8 cellular contexts compared by ENCODE assay signal in the genomic region with DNA sequence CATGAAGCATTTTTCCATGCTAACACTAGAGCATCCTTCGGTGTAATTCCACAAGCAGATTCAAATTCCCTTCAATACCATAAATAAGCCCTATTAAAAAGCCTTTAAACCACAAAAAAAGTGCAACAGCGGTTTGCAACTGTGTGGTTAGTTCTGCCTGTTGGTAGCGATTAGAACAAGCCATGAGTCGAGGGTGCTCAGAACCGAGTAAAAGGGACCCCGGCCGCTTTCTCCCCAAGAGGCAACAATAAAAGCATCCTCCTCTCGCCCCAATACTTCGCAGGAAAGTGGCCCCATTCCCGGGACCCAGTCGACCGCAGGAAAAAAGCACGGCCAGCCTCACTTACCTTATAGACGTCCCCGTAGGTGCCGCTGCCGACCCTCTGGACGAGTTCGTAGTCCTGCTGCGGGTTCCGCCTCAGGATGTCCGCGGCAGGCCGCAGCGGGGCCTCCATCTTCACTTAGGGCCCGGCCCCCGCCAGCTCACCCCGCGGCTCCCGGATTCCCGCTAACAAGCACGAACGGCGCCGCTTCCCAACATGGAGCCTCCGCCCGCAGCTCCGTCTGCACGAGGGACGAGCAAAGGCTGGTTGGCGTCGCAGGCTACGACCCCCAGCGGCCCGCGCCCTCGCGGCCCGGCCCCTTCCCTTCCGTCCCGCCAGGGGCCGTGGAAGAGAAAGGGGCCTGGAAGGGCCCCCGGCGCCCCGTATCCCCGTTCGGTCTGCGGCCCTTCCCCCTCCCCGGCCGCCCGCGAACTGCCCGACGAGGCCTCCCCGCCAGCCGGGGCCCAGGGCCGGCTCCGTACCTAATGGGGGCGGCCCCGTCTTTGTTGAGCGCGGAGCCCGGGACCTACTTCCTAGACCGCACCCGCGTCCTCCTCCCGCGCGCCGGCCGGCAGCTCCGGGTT. TPM values are rescaled to one million over a fixed set of nuclear protein-coding genes. Genes with fewer than 3 reads are reported as not detected.
DNase-seq lines count a peak whose midpoint lies in the region; FAIRE-seq and TF ChIP-seq lines count a peak whose summit lies in the region.

No MANE protein-coding gene starts in this region.

- TF ChIP-seq CTCF in HFFc6 (IDR thresholded peaks at IDR 0.05) = no peak
- TF ChIP-seq CTCF in endothelial cell of umbilical vein (IDR thresholded peaks at IDR 0.05; ENCODE audit: extremely low read depth in 1 of 2, insufficient read depth in 1 of 2, low read depth in 1 of 2, low read length in 2 of 2) = no peak
- no peak for TF ChIP-seq CTCF in suprapubic skin (IDR thresholded peaks at IDR 0.05)

- H4K20me1 ChIP-seq in endothelial cell of umbilical vein (replicated peaks; ENCODE audit: control insufficient read depth, extremely low read depth, insufficient read depth, low read length) = no peaks in the 10 kb centered on the region

- H3K36me3 ChIP-seq in endothelial cell of umbilical vein (ENCODE audit: control insufficient read depth in 2 of 2, extremely low read depth in 1 of 2, insufficient read depth in 2 of 2, low read length in 2 of 2) (no peaks in the 10 kb centered on the region), suprapubic skin (no peaks in the 10 kb centered on the region)

- peaks cover 50% of the 10 kb centered on the region for H3K4me1 Mint-ChIP-seq in HFFc6 (ENCODE audit: low read depth)

- TF ChIP-seq EP300 in suprapubic skin (IDR thresholded peaks at IDR 0.05) = no peak

- WGBS in suprapubic skin = 1% methylated on average over 43 of the region's 82 CpGs

- peak overlapping the region; percentile 87 for H3K4me3 Mint-ChIP-seq in HFFc6

- BruUV-seq in endothelial cell of umbilical vein (replicated peaks; lab: Mats Ljungman, UMichigan) = no TSS peak

- peak overlapping the region; percentile 98 for H3K4me2 ChIP-seq in endothelial cell of umbilical vein (ENCODE audit: insufficient read depth, low read length)

- H3K36me3 Mint-ChIP-seq in HFFc6 (ENCODE audit: low read depth) = peaks cover 20% of the 10 kb centered on the region; the same call in 1 of the 2 replicates

- peak overlapping the region; percentile 82 for H3K27ac ChIP-seq in endothelial cell of umbilical vein (ENCODE audit: insufficient read depth, low read depth, low read length)
- H3K27ac ChIP-seq in suprapubic skin = peak overlapping the region; percentile 97

- CTCF ChIA-PET in endothelial cell of umbilical vein (lab: Charles Lee) = interaction anchor here (0.6 to 2.8 kb wide), 20 partner anchors 9 to 868 kb away, joined by 3 to 44 read pairs (median 4); a partner anchor contains a TSS

- POLR2A ChIA-PET in endothelial cell of umbilical vein (lab: Charles Lee) = interaction anchor here (0.7 kb wide), 1 partner anchor 219 kb away, joined by 4 read pairs; no protein-coding TSS in a partner anchor

- H3K9ac ChIP-seq in endothelial cell of umbilical vein (replicated peaks; ENCODE audit: extremely low read depth, insufficient read depth, low read length) = peak overlapping the region; percentile 89

- no peaks in the 10 kb centered on the region for H3K9me1 ChIP-seq in endothelial cell of umbilical vein (replicated peaks; ENCODE audit: control insufficient read depth, extremely low read depth, insufficient read depth, low read length)

- H3K27me3 Mint-ChIP-seq in HFFc6 (ENCODE audit: insufficient read depth) = peaks cover 10% of the 10 kb centered on the region

- H3K9me3 ChIP-seq in endothelial cell of umbilical vein (replicated peaks; ENCODE audit: control insufficient read depth, insufficient read depth, low read length) = no peaks in the 10 kb centered on the region
- H3K9me3 ChIP-seq in mononuclear cell (ENCODE audit: low read depth, low read length) = no peaks in the 10 kb centered on the region
- H3K9me3 ChIP-seq in suprapubic skin = no peaks in the 10 kb centered on the region

- peaks cover 53% of the 10 kb centered on the region for H3K79me2 ChIP-seq in endothelial cell of umbilical vein (ENCODE audit: control insufficient read depth, insufficient read depth, low read length)

- H3K27me3 ChIP-seq in endothelial cell of umbilical vein (ENCODE audit: control insufficient read depth in 2 of 2, insufficient read depth in 2 of 2, low read length in 2 of 2) = no peaks in the 10 kb centered on the region
- no peaks in the 10 kb centered on the region for H3K27me3 ChIP-seq in mononuclear cell (ENCODE audit: insufficient read depth, low read length)
- no peaks in the 10 kb centered on the region for H3K27me3 ChIP-seq in suprapubic skin

- no peaks in the 10 kb centered on the region; the same call in 1 of the 2 replicates for H3K9me3 Mint-ChIP-seq in HFFc6

- TF ChIP-seq POLR2A in endothelial cell of umbilical vein (IDR thresholded peaks at IDR 0.05; ENCODE audit: low read depth, low read length) (no peak), suprapubic skin (IDR thresholded peaks at IDR 0.05) (peak in 1 of 2 donors; percentile 19)

- dilution Hi-C loops in endothelial cell of umbilical vein (cut with MboI; ENCODE audit: extremely low pct_ligation_motif_present, low sequenced_read_pairs) = no loop called here

- intact Hi-C loops in endothelial cell of umbilical vein (cut with micrococcal nuclease) = loop anchor here (1.0 to 5.0 kb wide), 9 partner anchors 89 to 765 kb away; a partner anchor contains a TSS

- peak overlapping the region; percentile 90 to 98 (median 97) for H3K4me3 ChIP-seq in endothelial cell of umbilical vein (replicated peaks in 1 of 3; ENCODE audit: insufficient read depth in 1 of 3, low read depth in 1 of 3, low read length in 3 of 3)
- H3K4me3 ChIP-seq in mononuclear cell (ENCODE audit: low read length) = peak overlapping the region; percentile 74
- H3K4me3 ChIP-seq in suprapubic skin = peak overlapping the region; percentile 83

- H3K4me1 ChIP-seq in endothelial cell of umbilical vein (ENCODE audit: control insufficient read depth, extremely low read depth, insufficient read depth, low read length) (peaks cover 38% of the 10 kb centered on the region), mononuclear cell (ENCODE audit: insufficient read depth, low read length) (peaks cover 30% of the 10 kb centered on the region), suprapubic skin (peaks cover 52% of the 10 kb centered on the region)

- FAIRE-seq in endothelial cell of umbilical vein (lab: Jason Lieb, UNC) = peak; percentile 37

- DNase-seq in NK-92 treated with Interleukin-12 subunit alpha and Interleukin-12 subunit beta, amount 100 ng/mL, for 24 hours (lab: John Stamatoyannopoulos, UW) = peak; percentile 42
- no peak for DNase-seq in NK-92 (lab: John Stamatoyannopoulos, UW; ENCODE audit: unreplicated experiment)
- no peak for DNase-seq in HFFc6
- peak; percentile 44 for DNase-seq in NAMALWA (ENCODE audit: low spot score)
- DNase-seq in activated CD4-positive, alpha-beta T cell treated with anti-CD3 and anti-CD28 coated beads, Interleukin-2, amount 50 U/mL, for 48 hours = peak; percentile 29 to 45
- DNase-seq in endothelial cell of umbilical vein (ENCODE audit: low read depth, low spot score) = peak; percentile 57
- DNase-seq in suprapubic skin (ENCODE audit: low spot score in 2 of 2) = peak; percentile 76 to 83

- H3K27ac Mint-ChIP-seq in HFFc6 = peak overlapping the region; percentile 88

- H2AFZ ChIP-seq in endothelial cell of umbilical vein (ENCODE audit: low read depth, low read length) = peak overlapping the region; percentile 42

TF ChIP-seq in endothelial cell of umbilical vein, 7 proteins besides CTCF, POLR2A, EP300 and RAD21:
- no peak for TF ChIP-seq JUN (IDR thresholded peaks at IDR 0.05; ENCODE audit: borderline replicate concordance, insufficient read depth, insufficient read length, low read depth)
- TF ChIP-seq FOS (IDR thresholded peaks at IDR 0.05; ENCODE audit: borderline replicate concordance, insufficient read depth, low read length) = no peak
- no peak for TF ChIP-seq EZH2 (IDR thresholded peaks at IDR 0.05; ENCODE audit: borderline replicate concordance, low read depth, low read length, severe bottlenecking)
- TF ChIP-seq POLR2AphosphoS5 (IDR thresholded peaks at IDR 0.05; ENCODE audit: insufficient read depth, low read depth, low read length) = no peak

RNA-seq across cellular contexts. Expression of a gene that starts 0.5 kb away (rescaled TPM):
- 10 to 100 TPM; 61.4 to 74.5 (median 69.7) TPM for total RNA-seq in HFFc6 (2021; fragmentation: NEBNext Ultra II Directional; extraction: Animal tissue kit (Norgen Biotek cat#: 25700))
- total RNA-seq in endothelial cell of umbilical vein (60.1 and 73.7 TPM in 2 replicates), mononuclear cell (53.0 TPM), suprapubic skin (100 to 1,000 TPM; 109 to 226 (median 125) TPM)
- 13.8 and 17.4 TPM in 2 replicates for polyA plus RNA-seq in endothelial cell of umbilical vein
- polyA plus RNA-seq in endothelial cell of umbilical vein (2011; cell fraction: cytosol; rRNA removed) = 11.8 and 13.9 TPM in 2 replicates
- 42.1 and 50.3 TPM in 2 replicates for polyA plus RNA-seq in endothelial cell of umbilical vein (2011; cell fraction: nucleus; rRNA removed)
- polyA plus RNA-seq in endothelial cell of umbilical vein (2012) = 34.0 and 38.5 TPM in 2 replicates
- 15.6 and 18.1 TPM in 2 replicates for polyA minus RNA-seq in endothelial cell of umbilical vein
- 11.3 TPM for polyA minus RNA-seq in endothelial cell of umbilical vein (2011; cell fraction: cytosol; rRNA and poly(A)+ RNA removed)
- polyA minus RNA-seq in endothelial cell of umbilical vein (2011; cell fraction: nucleus; rRNA and poly(A)+ RNA removed) = 92.9 and 102 TPM in 2 replicates

RNA-seq across cellular contexts. Expression of a gene that starts 28.1 kb away (rescaled TPM):
- total RNA-seq in HFFc6 (2021; fragmentation: NEBNext Ultra II Directional; extraction: Animal tissue kit (Norgen Biotek cat#: 25700)) = under 1 TPM; 0.35 to 0.92 (median 0.48) TPM
- total RNA-seq in endothelial cell of umbilical vein (2.8 and 5.1 TPM in 2 replicates), mononuclear cell (5.7 TPM), suprapubic skin (10 to 100 TPM in 3 of 4 donors, 1 to 10 TPM in 1; 8.2 to 22.8 (median 14.5) TPM)
- 1.1 and 1.4 TPM in 2 replicates for polyA plus RNA-seq in endothelial cell of umbilical vein
- polyA plus RNA-seq in endothelial cell of umbilical vein (2011; cell fraction: cytosol; rRNA removed) = 1.5 TPM in 2 replicates
- polyA plus RNA-seq in endothelial cell of umbilical vein (2011; cell fraction: nucleus; rRNA removed) = 0.91 and 1.0 TPM in 2 replicates
- polyA plus RNA-seq in endothelial cell of umbilical vein (2012) = 2.3 TPM in 2 replicates
- polyA minus RNA-seq in endothelial cell of umbilical vein = 6.8 and 8.7 TPM in 2 replicates
- not detected for polyA minus RNA-seq in endothelial cell of umbilical vein (2011; cell fraction: cytosol; rRNA and poly(A)+ RNA removed)
- 1.3 and 1.7 TPM in 2 replicates for polyA minus RNA-seq in endothelial cell of umbilical vein (2011; cell fraction: nucleus; rRNA and poly(A)+ RNA removed)

Comparison
In these comparisons a context has a peak if more than half of its experiments do, and no peak if none do; other contexts are left out.
1. DNase-seq: peak in NK-92 treated with Interleukin-12 subunit alpha and Interleukin-12 subunit beta, amount 100 ng/mL, for 24 hours (single experiment), NAMALWA (single experiment), activated CD4-positive, alpha-beta T cell treated with anti-CD3 and anti-CD28 coated beads, Interleukin-2, amount 50 U/mL, for 48 hours (2 of 2), endothelial cell of umbilical vein (single experiment) and suprapubic skin (2 of 2); none in NK-92 (single experiment) and HFFc6 (single experiment).
2. Peak in every context shown above with its lines, with median percentiles within 50 percentile points of each other: H3K4me3 ChIP-seq.